In the genomic region with DNA sequence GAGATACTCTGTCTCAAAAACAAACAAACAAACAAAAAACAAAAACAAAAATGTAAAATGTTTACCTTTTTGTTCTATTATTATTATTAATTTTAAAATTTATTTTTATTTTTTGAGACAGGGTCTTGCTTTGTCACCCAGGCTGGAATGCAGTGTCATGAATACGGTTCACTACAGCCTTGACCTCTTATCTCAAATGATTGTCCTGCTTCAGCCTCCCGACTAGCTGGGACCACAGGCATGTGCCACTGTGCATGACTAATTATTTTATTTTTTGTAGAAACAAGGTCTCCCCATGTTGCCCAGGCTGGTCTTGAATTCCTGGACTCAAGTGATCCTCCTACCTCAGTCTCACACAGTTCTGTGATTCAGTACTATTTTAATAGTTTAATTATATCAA, we compare ENCODE assay signal across 21 cellular contexts.
"Had no signal": no experiment of that assay in that cellular context is flagged by ENCODE, and none has a peak within 500 bp of the region (broad histone marks: within the 10 kb centered on the region; RNA-seq: fewer than 3 reads in every experiment).

No MANE protein-coding gene starts in this region.

- H3K9me3 ChIP-seq: SJSA1 had no signal

- H3K27ac ChIP-seq: KMS-11, SJSA1, SK-N-MC had no signal

- H3K4me2 ChIP-seq: KMS-11 had no signal

- H3K36me3 ChIP-seq: SJSA1 had no signal

- H3K4me3 ChIP-seq: K562, SJSA1, SK-N-MC had no signal

- DNase-seq: Kasumi-1, MV-4-11, NCI-H1048, NCI-H1105, NCI-H1417, NCI-H1436 treated with DMSO at 0.1 percent for 48 hours, NCI-H1694, NCI-H187 treated with DMSO at 0.1 percent for 48 hours, NCI-H2029 treated with DMSO at 0.1 percent for 48 hours, NCI-H2171 treated with DMSO at 0.1 percent for 48 hours, NCI-H510A, NCI-H524 treated with DMSO at 0.1 percent for 48 hours, NCI-H69, NCI-H774, Right ventricle myocardium superior, RPMI8226, SIG-M5 had no signal

- H3K9ac ChIP-seq: KMS-11 had no signal

- H3K27me3 ChIP-seq: SJSA1 had no signal

- ATAC-seq: K562 had no signal
